ENCODE assay signal across 18 cellular contexts in the genomic region with DNA sequence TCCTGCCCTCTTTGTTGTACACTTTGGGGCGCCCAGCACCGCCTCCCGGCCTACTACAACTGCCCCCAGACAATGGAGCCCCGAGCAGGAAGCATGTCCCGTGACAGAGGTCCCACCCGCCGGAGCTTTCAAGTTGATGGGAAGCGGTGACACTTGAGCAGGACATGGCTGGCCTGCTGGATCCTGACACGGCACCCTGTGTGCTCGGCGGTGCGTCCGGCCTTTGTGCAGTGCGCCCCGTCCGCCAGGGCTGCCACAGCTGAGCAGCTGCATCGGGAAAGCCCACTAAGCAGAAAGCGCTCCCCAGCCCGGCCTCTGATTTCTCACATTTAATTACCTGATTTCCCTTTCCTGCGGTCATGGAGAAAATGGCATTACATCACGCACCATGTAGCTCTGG.
"Had no signal": no experiment of that assay in that cellular context is flagged by ENCODE, and none has a peak within 500 bp of the region (broad histone marks: within the 10 kb centered on the region; RNA-seq: fewer than 3 reads in every experiment).

No MANE protein-coding gene starts in this region.

- H3K27ac ChIP-seq: esophagus squamous epithelium, gastroesophageal sphincter, left ventricle myocardium inferior, lower lobe of right lung, psoas muscle, spleen, testis, tibial nerve, upper lobe of right lung had no signal

- H3K36me3 ChIP-seq: esophagus squamous epithelium, gastroesophageal sphincter, left ventricle myocardium inferior, lower lobe of right lung, spleen, tibial nerve, upper lobe of right lung had no signal

- H3K4me3 ChIP-seq: esophagus squamous epithelium, gastroesophageal sphincter, left ventricle myocardium inferior, lower lobe of right lung, psoas muscle, spleen, testis, tibial nerve, upper lobe of right lung had no signal

- H3K9me3 ChIP-seq: esophagus squamous epithelium, gastroesophageal sphincter, left ventricle myocardium inferior, lower lobe of right lung, psoas muscle, testis, tibial nerve, upper lobe of right lung had no signal

- H3K4me1 ChIP-seq: esophagus squamous epithelium, gastroesophageal sphincter, lower lobe of right lung, psoas muscle, spleen, testis had no signal

- DNase-seq: effector memory CD8-positive, alpha-beta T cell; esophagus squamous epithelium; foreskin fibroblast; glutamatergic neuron; islet precursor cell; left ventricle myocardium inferior; lower lobe of right lung; midbrain; naive B cell; psoas muscle; spleen; stimulated activated CD4-positive, alpha-beta T cell treated with anti-CD3 and anti-CD28 coated beads, Interleukin-15, amount 100 ng/mL, for 24 hours; stimulated activated CD4-positive, alpha-beta T cell treated with anti-CD3 and anti-CD28 coated beads, Interleukin-1b, Interleukin-23, amount 100 ng/mL, for 48 hours; stimulated activated CD4-positive, alpha-beta T cell treated with anti-CD3 and anti-CD28 coated beads, Interleukin-4, amount 100 ng/mL, for 24 hours; testis; upper lobe of right lung had no signal

- H3K27me3 ChIP-seq: esophagus squamous epithelium, spleen, testis, tibial nerve, upper lobe of right lung had no signal
